In genomic region chr19:34218818-34219164, GRCh38 we compare ENCODE assay signal across 13 cellular contexts. TPM values are rescaled to one million over a fixed set of nuclear protein-coding genes. Genes with fewer than 3 reads are reported as not detected.
DNase-seq lines count a peak whose midpoint lies in the region; ATAC-seq and TF ChIP-seq lines count a peak whose summit lies in the region.
"Had no signal": no experiment of that assay in that cellular context is flagged by ENCODE, and none has a peak within 500 bp of the region (broad histone marks: within the 10 kb centered on the region; RNA-seq: fewer than 3 reads in every experiment).

No MANE protein-coding gene starts in this region.

- H3K4me2 ChIP-seq in BLaER1 treated with 17β-estradiol and CSF1 and Interleukin-3, amounts not matched to agents 10 nM and 100 nM = peak overlapping the region in 8 of 11 experiments; percentile 13 to 80 (median 66); a peak in 10 of 22 replicates

- peak overlapping the region; percentile 79 for H3K27ac Mint-ChIP-seq in activated CD8-positive, alpha-beta T cell treated with anti-CD3 and anti-CD28 coated beads for 36 hours
- H3K27ac Mint-ChIP-seq in memory B cell = peak overlapping the region; percentile 77

- CTCF ChIA-PET in HEK293 (lab: Yijun Ruan, JAX) = interaction anchor here (0.5 to 6.8 kb wide), 26 partner anchors 9 to 441 kb away, joined by 3 to 64 read pairs (median 6); partner anchors contain the start of gene LSM14A
- CTCF ChIA-PET in activated CD8-positive, alpha-beta T cell treated with anti-CD3 and anti-CD28 coated beads for 36 hours (lab: Charles Lee) = interaction anchor here (1.0 to 2.8 kb wide), 6 partner anchors 9 to 128 kb away, joined by 3 to 10 read pairs (median 6); no protein-coding TSS in a partner anchor

- no peak for DNase-seq in activated CD8-positive, alpha-beta T cell treated with anti-CD3 and anti-CD28 coated beads for 36 hours
- DNase-seq in memory B cell (ENCODE audit: low spot score in 2 of 2) = no peak
- DNase-seq in foreskin fibroblast = no peak
- DNase-seq in amygdala (lab: John Stamatoyannopoulos, UW) = no peak
- no peak for DNase-seq in medulla oblongata (ENCODE audit: extremely low spot score)
- DNase-seq: aorta, islet precursor cell, Kasumi-1, right lobe of liver, SW 1271 had no signal

- H3K36me3 ChIP-seq in BLaER1 treated with 17β-estradiol and CSF1 and Interleukin-3, amounts not matched to agents 10 nM and 100 nM = peaks cover 80 to 92% (median 84%) of the 10 kb centered on the region in 11 experiments
- H3K36me3 ChIP-seq in HEK293 (ENCODE audit: control insufficient read depth in 2 of 2, insufficient read depth in 1 of 2, low read length in 2 of 2) = peaks cover 62 to 83% of the 10 kb centered on the region in 2 experiments

- no peak overlapping the region for H3K4me3 Mint-ChIP-seq in activated CD8-positive, alpha-beta T cell treated with anti-CD3 and anti-CD28 coated beads for 36 hours
- no peak overlapping the region for H3K4me3 Mint-ChIP-seq in memory B cell

- peaks cover 94 to 100% (median 98%) of the 10 kb centered on the region in 11 experiments for H4K20me1 ChIP-seq in BLaER1 treated with 17β-estradiol and CSF1 and Interleukin-3, amounts not matched to agents 10 nM and 100 nM

- H3K4me1 ChIP-seq in BLaER1 treated with 17β-estradiol and CSF1 and Interleukin-3, amounts not matched to agents 10 nM and 100 nM = peaks cover 21 to 33% (median 28%) of the 10 kb centered on the region in 10 experiments
- H3K4me1 ChIP-seq in HEK293 (ENCODE audit: control insufficient read depth, insufficient read depth, low read length) = peaks cover 33% of the 10 kb centered on the region
- H3K4me1 ChIP-seq: right lobe of liver had no signal

- no peaks in the 10 kb centered on the region for H3K27me3 Mint-ChIP-seq in activated CD8-positive, alpha-beta T cell treated with anti-CD3 and anti-CD28 coated beads for 36 hours
- no peaks in the 10 kb centered on the region for H3K27me3 Mint-ChIP-seq in memory B cell

- no peaks in the 10 kb centered on the region for H3K27me3 ChIP-seq in BLaER1 treated with 17β-estradiol and CSF1 and Interleukin-3, amounts not matched to agents 10 nM and 100 nM
- H3K27me3 ChIP-seq: right lobe of liver had no signal

- peaks cover 54% of the 10 kb centered on the region for H3K36me3 Mint-ChIP-seq in activated CD8-positive, alpha-beta T cell treated with anti-CD3 and anti-CD28 coated beads for 36 hours (ENCODE audit: low read depth)
- H3K36me3 Mint-ChIP-seq in memory B cell = peaks cover 30% of the 10 kb centered on the region

- no peak overlapping the region for H3K9ac ChIP-seq in BLaER1 treated with 17β-estradiol and CSF1 and Interleukin-3, amounts not matched to agents 10 nM and 100 nM

- no peak for TF ChIP-seq CTCF in HEK293 (tag by site-specific recombination; IDR thresholded peaks at IDR 0.05)
- TF ChIP-seq CTCF in activated CD8-positive, alpha-beta T cell treated with anti-CD3 and anti-CD28 coated beads for 36 hours (IDR thresholded peaks at IDR 0.05) = no peak
- TF ChIP-seq CTCF in foreskin fibroblast (IDR thresholded peaks at IDR 0.05; ENCODE audit: low read depth, low read length) = no peak

- H3K4me1 Mint-ChIP-seq in activated CD8-positive, alpha-beta T cell treated with anti-CD3 and anti-CD28 coated beads for 36 hours (ENCODE audit: low read depth) = peaks cover 42% of the 10 kb centered on the region
- peaks cover 15% of the 10 kb centered on the region for H3K4me1 Mint-ChIP-seq in memory B cell

- POLR2A ChIA-PET in HEK293 (lab: Yijun Ruan, JAX) = interaction anchor here (1.0 kb wide), 1 partner anchor 47 kb away, joined by 4 read pairs; the partner anchor contains the start of gene LSM14A
- POLR2A ChIA-PET in activated CD8-positive, alpha-beta T cell treated with anti-CD3 and anti-CD28 coated beads for 36 hours (lab: Charles Lee) = interaction anchor here (1.0 kb wide), 1 partner anchor 46 kb away, joined by 3 read pairs; no protein-coding TSS in a partner anchor

- H3K27ac ChIP-seq in BLaER1 treated with 17β-estradiol and CSF1 and Interleukin-3, amounts not matched to agents 10 nM and 100 nM = no peak overlapping the region
- H3K27ac ChIP-seq in HEK293 (ENCODE audit: extremely low read depth, low read depth, low read length) = peak overlapping the region; percentile 88
- H3K27ac ChIP-seq: right lobe of liver had no signal

- H3K9me3 Mint-ChIP-seq in activated CD8-positive, alpha-beta T cell treated with anti-CD3 and anti-CD28 coated beads for 36 hours = no peaks in the 10 kb centered on the region
- no peaks in the 10 kb centered on the region for H3K9me3 Mint-ChIP-seq in memory B cell

- intact Hi-C loops in activated CD8-positive, alpha-beta T cell treated with anti-CD3 and anti-CD28 coated beads for 36 hours (cut with micrococcal nuclease) = no loop called here

- no peak for ATAC-seq in activated CD8-positive, alpha-beta T cell treated with anti-CD3 and anti-CD28 coated beads for 36 hours
- ATAC-seq in memory B cell (ENCODE audit: low read depth) = no peak
- ATAC-seq in HG03159 (IDR thresholded peaks at IDR 0.05; ENCODE audit: unreplicated experiment) = no peak

- no peaks in the 10 kb centered on the region for H3K9me3 ChIP-seq in BLaER1 treated with 17β-estradiol and CSF1 and Interleukin-3, amounts not matched to agents 10 nM and 100 nM (replicated peaks in 1 of 11)
- H3K9me3 ChIP-seq in HEK293 (ENCODE audit: control insufficient read depth, insufficient read depth, low read depth, low read length) = no peaks in the 10 kb centered on the region
- H3K9me3 ChIP-seq: right lobe of liver had no signal

- no peak overlapping the region for H3K4me3 ChIP-seq in BLaER1 treated with 17β-estradiol and CSF1 and Interleukin-3, amounts not matched to agents 10 nM and 100 nM
- no peak overlapping the region for H3K4me3 ChIP-seq in HEK293 (ENCODE audit: low read depth, low read length)
- H3K4me3 ChIP-seq in foreskin fibroblast (ENCODE audit: low read depth in 1 of 2, low read length in 2 of 2) = no peak overlapping the region
- H3K4me3 ChIP-seq: right lobe of liver had no signal

TF ChIP-seq in HEK293, 187 proteins besides CTCF, POLR2A, EP300 and RAD21 (continues in another document):
- TF ChIP-seq, protein P1, sequence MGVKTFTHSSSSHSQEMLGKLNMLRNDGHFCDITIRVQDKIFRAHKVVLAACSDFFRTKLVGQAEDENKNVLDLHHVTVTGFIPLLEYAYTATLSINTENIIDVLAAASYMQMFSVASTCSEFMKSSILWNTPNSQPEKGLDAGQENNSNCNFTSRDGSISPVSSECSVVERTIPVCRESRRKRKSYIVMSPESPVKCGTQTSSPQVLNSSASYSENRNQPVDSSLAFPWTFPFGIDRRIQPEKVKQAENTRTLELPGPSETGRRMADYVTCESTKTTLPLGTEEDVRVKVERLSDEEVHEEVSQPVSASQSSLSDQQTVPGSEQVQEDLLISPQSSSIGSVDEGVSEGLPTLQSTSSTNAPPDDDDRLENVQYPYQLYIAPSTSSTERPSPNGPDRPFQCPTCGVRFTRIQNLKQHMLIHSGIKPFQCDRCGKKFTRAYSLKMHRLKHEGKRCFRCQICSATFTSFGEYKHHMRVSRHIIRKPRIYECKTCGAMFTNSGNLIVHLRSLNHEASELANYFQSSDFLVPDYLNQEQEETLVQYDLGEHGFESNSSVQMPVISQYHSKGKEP (tag by site-specific recombination; IDR thresholded peaks at IDR 0.05) = peak; percentile 54; the same call in 1 of the 2 replicates
- TF ChIP-seq ZBTB21 (tag by site-specific recombination; IDR thresholded peaks at IDR 0.05) = no peak
- peak; percentile 17 for TF ChIP-seq ZNF510 (tag by site-specific recombination; IDR thresholded peaks at IDR 0.05; ENCODE audit: insufficient replicate concordance)
- 0 out of 2 replicates have a peak, but pooled peaks have one; percentile 1 for TF ChIP-seq ZNF146 (tag by site-specific recombination; IDR thresholded peaks at IDR 0.05)
- TF ChIP-seq ZNF350 (tag by site-specific recombination; IDR thresholded peaks at IDR 0.05) = no peak
- no peak for TF ChIP-seq SP3 (tag by site-specific recombination; IDR thresholded peaks at IDR 0.05)
- TF ChIP-seq ZNF837 (tag by site-specific recombination; IDR thresholded peaks at IDR 0.05) = no peak
- TF ChIP-seq ZNF518A (tag by site-specific recombination; conservative IDR thresholded peaks at IDR 0.05; ENCODE audit: low read depth) = no peak
- TF ChIP-seq ZNF585B (tag by site-specific recombination; IDR thresholded peaks at IDR 0.05) = no peak

RNA-seq across cellular contexts. Expression of gene GARRE1, which starts 35.6 kb away (rescaled TPM):
- 1 to 10 TPM; 7.2 to 8.1 TPM for total RNA-seq in activated CD8-positive, alpha-beta T cell treated with anti-CD3 and anti-CD28 coated beads for 36 hours

RNA-seq across cellular contexts. Expression of gene LSM14A, which starts 46.5 kb away (rescaled TPM):
- total RNA-seq in activated CD8-positive, alpha-beta T cell treated with anti-CD3 and anti-CD28 coated beads for 36 hours = 10 to 100 TPM; 98.6 to 99.3 TPM
